ENCODE assay signal across 25 cellular contexts in the genomic region with DNA sequence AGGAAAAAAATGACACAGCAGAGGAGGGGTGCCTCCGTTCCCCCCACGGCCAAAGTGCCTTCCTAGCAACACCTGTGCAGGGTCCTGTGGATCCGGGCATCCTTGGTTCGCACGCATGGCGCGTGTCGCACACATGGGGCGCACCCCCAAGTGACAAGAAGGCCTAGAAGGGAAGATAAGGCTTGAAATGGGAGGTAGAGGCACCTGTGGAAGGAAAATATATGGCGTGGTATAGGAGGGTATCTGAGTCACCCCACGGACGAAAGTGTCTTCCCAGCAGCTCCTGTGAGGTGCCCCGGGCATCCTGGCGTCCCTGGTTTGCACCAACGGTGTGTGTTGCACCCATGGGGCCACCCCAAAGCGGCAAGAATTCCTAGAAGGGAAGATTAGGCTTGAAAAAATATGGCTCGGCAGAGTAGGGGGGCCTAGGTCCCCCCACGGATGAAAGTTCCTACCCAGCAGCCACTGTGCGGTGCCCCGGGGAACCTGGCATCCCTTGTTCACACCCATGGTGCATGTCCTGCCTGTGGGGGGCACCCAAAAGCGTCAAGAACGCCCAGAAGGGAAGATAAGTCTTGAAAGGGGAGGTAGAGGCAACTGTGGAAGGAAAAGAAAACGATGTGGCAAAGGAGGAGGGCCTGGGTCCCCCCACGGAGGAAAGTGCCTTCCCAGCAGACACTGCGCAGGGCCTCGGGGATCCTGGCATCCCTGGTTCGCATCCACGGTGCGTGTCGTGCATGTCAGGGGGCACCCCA.
"Had no signal": no experiment of that assay in that cellular context is flagged by ENCODE, and none has a peak within 500 bp of the region (broad histone marks: within the 10 kb centered on the region; RNA-seq: fewer than 3 reads in every experiment).

No MANE protein-coding gene starts in this region.

- H3K4me3 ChIP-seq: colonic mucosa, lung, pancreas, psoas muscle, testis, transverse colon had no signal

- H3K27ac ChIP-seq: colonic mucosa, pancreas, psoas muscle, testis, transverse colon, VCaP had no signal

- H3K36me3 ChIP-seq: colonic mucosa, pancreas, transverse colon had no signal

- ATAC-seq: left colon, pancreas, psoas muscle had no signal

- DNase-seq: activated CD4-positive, alpha-beta T cell treated with anti-CD3 and anti-CD28 coated beads for 4 hours; activated CD4-positive, alpha-beta T cell treated with anti-CD3 and anti-CD28 coated beads, Interleukin-2, amount 50 U/mL, for 48 hours; activated CD8-positive, alpha-beta memory T cell treated with anti-CD3 and anti-CD28 coated beads for 24 hours; activated gamma-delta T cell; activated naive CD4-positive, alpha-beta T cell treated with anti-CD3 and anti-CD28 coated beads, Interleukin-2, amount 10 ng/mL, durations not matched to agents 7 days and 5 days; amniotic stem cell; colonic mucosa; effector CD8-positive, alpha-beta T cell; islet precursor cell; left colon; nucleus accumbens; SK-N-SH; stimulated activated CD4-positive, alpha-beta T cell treated with anti-CD3 and anti-CD28 coated beads, Interleukin-2, amount 100 ng/mL, for 48 hours; stimulated activated naive CD4-positive, alpha-beta T cell treated with Interleukin-2 at 50 U/mL for 16 hours; SW 1271; T-helper 9 cell; testis; transverse colon had no signal

- H3K9me3 ChIP-seq: colonic mucosa, pancreas, psoas muscle, SK-N-SH, testis had no signal

- H3K27me3 ChIP-seq: colonic mucosa, pancreas, testis, transverse colon had no signal

- FAIRE-seq: endometrium, frontal cortex, pancreas, TTC549 had no signal

- H3K4me1 ChIP-seq: colonic mucosa, pancreas, psoas muscle, testis, transverse colon had no signal
